ENCODE assay signal across 20 cellular contexts in the genomic region with DNA sequence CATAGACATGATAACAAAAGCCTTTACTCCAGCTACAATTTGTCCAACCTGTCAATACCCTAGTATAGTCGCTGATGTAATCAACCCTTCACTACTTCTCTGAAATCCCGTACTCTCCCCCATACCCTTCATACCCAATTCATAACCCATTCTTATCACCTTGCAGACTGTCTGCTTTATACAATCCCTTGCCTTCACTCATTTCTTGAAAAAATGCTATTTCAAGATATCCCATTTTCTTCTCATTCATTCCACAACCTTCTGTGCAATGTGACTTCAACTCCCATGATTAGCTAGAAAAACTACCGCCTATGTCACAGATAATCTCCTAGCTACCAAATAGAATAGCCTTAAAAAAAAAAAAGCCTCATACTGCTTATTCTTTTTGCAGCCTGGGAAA. TPM values are rescaled to one million over a fixed set of nuclear protein-coding genes. Genes with fewer than 3 reads are reported as not detected.
DNase-seq lines count a peak whose midpoint lies in the region; ATAC-seq and TF ChIP-seq lines count a peak whose summit lies in the region.
"Had no signal": no experiment of that assay in that cellular context is flagged by ENCODE, and none has a peak within 500 bp of the region (broad histone marks: within the 10 kb centered on the region; RNA-seq: fewer than 3 reads in every experiment).

No MANE protein-coding gene starts in this region.

- CTCF ChIA-PET in activated CD8-positive, alpha-beta T cell treated with anti-CD3 and anti-CD28 coated beads for 36 hours (lab: Charles Lee): no interaction called here
- CTCF ChIA-PET in activated CD8-positive, alpha-beta T cell treated with anti-CD3 and anti-CD28 coated beads, Interleukin-2, amount 10 ng/mL, durations not matched to agents 7 days and 5 days (lab: Charles Lee): no interaction called here
- CTCF ChIA-PET in Caco-2 (lab: Charles Lee): interaction anchor here (0.7 kb wide), 1 partner anchor 16 kb away, joined by 4 read pairs; no protein-coding TSS in a partner anchor

- H3K27me3 Mint-ChIP-seq in activated CD8-positive, alpha-beta T cell treated with anti-CD3 and anti-CD28 coated beads for 36 hours: no peaks in the 10 kb centered on the region
- H3K27me3 Mint-ChIP-seq in activated CD8-positive, alpha-beta T cell treated with anti-CD3 and anti-CD28 coated beads, Interleukin-2, amount 10 ng/mL, durations not matched to agents 7 days and 5 days (ENCODE audit: low read depth): no peaks in the 10 kb centered on the region
- H3K27me3 Mint-ChIP-seq in Caco-2 (ENCODE audit: insufficient read depth, unreplicated experiment): no peaks in the 10 kb centered on the region
- no peaks in the 10 kb centered on the region for H3K27me3 Mint-ChIP-seq in activated naive CD8-positive, alpha-beta T cell treated with anti-CD3 and anti-CD28 coated beads, Interleukin-2, amount 50 U/mL, for 24 hours
- H3K27me3 Mint-ChIP-seq in memory B cell: no peaks in the 10 kb centered on the region
- H3K27me3 Mint-ChIP-seq: CD4-positive, alpha-beta memory T cell had no signal

- H3K4me3 ChIP-seq in Caco-2 (ENCODE audit: low read depth, low read length): no peak overlapping the region
- H3K4me3 ChIP-seq: BLaER1 treated with 17β-estradiol and CSF1 and Interleukin-3, amounts not matched to agents 10 nM and 100 nM; GM23338 had no signal

- intact Hi-C loops in activated CD8-positive, alpha-beta T cell treated with anti-CD3 and anti-CD28 coated beads for 36 hours (cut with micrococcal nuclease): no loop called here
- intact Hi-C loops in Caco-2 (cut with micrococcal nuclease; ENCODE audit: unreplicated experiment) (no loop called here), left colon (cut with DNase I, micrococcal nuclease) (no loop called here)

- BruUV-seq in Caco-2 (replicated peaks; lab: Mats Ljungman, UMichigan): no TSS peak

- no peaks in the 10 kb centered on the region for H3K4me1 ChIP-seq in Caco-2

- no peaks in the 10 kb centered on the region for H3K27me3 ChIP-seq in Caco-2 (replicated peaks; ENCODE audit: control insufficient read depth, insufficient read depth, low read length)
- H3K27me3 ChIP-seq: BLaER1 treated with 17β-estradiol and CSF1 and Interleukin-3, amounts not matched to agents 10 nM and 100 nM had no signal

- ATAC-seq in activated CD8-positive, alpha-beta T cell treated with anti-CD3 and anti-CD28 coated beads for 36 hours: no peak
- no peak for ATAC-seq in activated CD8-positive, alpha-beta T cell treated with anti-CD3 and anti-CD28 coated beads, Interleukin-2, amount 10 ng/mL, durations not matched to agents 7 days and 5 days
- ATAC-seq in activated naive CD8-positive, alpha-beta T cell treated with anti-CD3 and anti-CD28 coated beads, Interleukin-2, amount 50 U/mL, for 24 hours: no peak
- no peak for ATAC-seq in memory B cell (ENCODE audit: low read depth)
- no peak for ATAC-seq in left colon
- no peak for ATAC-seq in activated CD4-positive, CD25-positive, alpha-beta regulatory T cell treated with anti-CD3 and anti-CD28 coated beads, Interleukin-2, amount 50 U/mL, for 24 hours
- ATAC-seq: GM23338, Panc1 had no signal

- DNase-seq in activated CD8-positive, alpha-beta T cell treated with anti-CD3 and anti-CD28 coated beads for 36 hours: no peak
- DNase-seq in activated CD8-positive, alpha-beta T cell treated with anti-CD3 and anti-CD28 coated beads, Interleukin-2, amount 10 ng/mL, durations not matched to agents 7 days and 5 days: no peak
- no peak for DNase-seq in Caco-2
- no peak for DNase-seq in activated naive CD8-positive, alpha-beta T cell treated with anti-CD3 and anti-CD28 coated beads, Interleukin-2, amount 50 U/mL, for 24 hours
- no peak for DNase-seq in memory B cell (ENCODE audit: low spot score in 2 of 2)
- DNase-seq in left colon: no peak
- no peak for DNase-seq in NCI-H1436 (lab: John Stamatoyannopoulos, UW)
- DNase-seq: Calu3; CD4-positive, alpha-beta memory T cell; DMS153; HCEC 1CT; NCI-H1092 treated with DMSO at 0.1 percent for 48 hours; NCI-H146; NCI-H2029; NCI-H2227 treated with DMSO at 0.1 percent for 48 hours; NCI-H510A had no signal

- H3K36me3 Mint-ChIP-seq in activated CD8-positive, alpha-beta T cell treated with anti-CD3 and anti-CD28 coated beads for 36 hours (ENCODE audit: low read depth): peaks cover 24% of the 10 kb centered on the region
- peaks cover 47% of the 10 kb centered on the region for H3K36me3 Mint-ChIP-seq in activated CD8-positive, alpha-beta T cell treated with anti-CD3 and anti-CD28 coated beads, Interleukin-2, amount 10 ng/mL, durations not matched to agents 7 days and 5 days (ENCODE audit: low read depth)
- H3K36me3 Mint-ChIP-seq in Caco-2 (ENCODE audit: insufficient read depth, unreplicated experiment) (peaks cover 18% of the 10 kb centered on the region), memory B cell (peaks cover 22% of the 10 kb centered on the region)
- peaks cover 36% of the 10 kb centered on the region for H3K36me3 Mint-ChIP-seq in activated naive CD8-positive, alpha-beta T cell treated with anti-CD3 and anti-CD28 coated beads, Interleukin-2, amount 50 U/mL, for 24 hours (ENCODE audit: low read depth)

- peak overlapping the region; percentile 2 for H3K27ac Mint-ChIP-seq in activated CD8-positive, alpha-beta T cell treated with anti-CD3 and anti-CD28 coated beads for 36 hours
- H3K27ac Mint-ChIP-seq in activated CD8-positive, alpha-beta T cell treated with anti-CD3 and anti-CD28 coated beads, Interleukin-2, amount 10 ng/mL, durations not matched to agents 7 days and 5 days: no peak overlapping the region
- H3K27ac Mint-ChIP-seq in Caco-2 (ENCODE audit: unreplicated experiment) (peak overlapping the region; percentile 40), memory B cell (peak overlapping the region; percentile 17)
- H3K27ac Mint-ChIP-seq in activated naive CD8-positive, alpha-beta T cell treated with anti-CD3 and anti-CD28 coated beads, Interleukin-2, amount 50 U/mL, for 24 hours: peak overlapping the region; percentile 34
- H3K27ac Mint-ChIP-seq: GM23338 had no signal

- H3K4me1 Mint-ChIP-seq in activated CD8-positive, alpha-beta T cell treated with anti-CD3 and anti-CD28 coated beads for 36 hours (ENCODE audit: low read depth): peaks cover 13% of the 10 kb centered on the region
- peaks cover 2% of the 10 kb centered on the region for H3K4me1 Mint-ChIP-seq in activated CD8-positive, alpha-beta T cell treated with anti-CD3 and anti-CD28 coated beads, Interleukin-2, amount 10 ng/mL, durations not matched to agents 7 days and 5 days (ENCODE audit: low read depth)
- H3K4me1 Mint-ChIP-seq in Caco-2 (ENCODE audit: low read depth, unreplicated experiment): peaks cover 6% of the 10 kb centered on the region
- no peaks in the 10 kb centered on the region for H3K4me1 Mint-ChIP-seq in activated naive CD8-positive, alpha-beta T cell treated with anti-CD3 and anti-CD28 coated beads, Interleukin-2, amount 50 U/mL, for 24 hours
- peaks cover 4% of the 10 kb centered on the region for H3K4me1 Mint-ChIP-seq in memory B cell
- H3K4me1 Mint-ChIP-seq: GM23338 had no signal

- no peak for TF ChIP-seq CTCF in activated CD8-positive, alpha-beta T cell treated with anti-CD3 and anti-CD28 coated beads for 36 hours (IDR thresholded peaks at IDR 0.05)
- no peak for TF ChIP-seq CTCF in Caco-2 (IDR thresholded peaks at IDR 0.05; ENCODE audit: insufficient read depth in 1 of 2, low read depth in 1 of 2, low read length in 1 of 2, severe bottlenecking in 1 of 2, unreplicated experiment in 1 of 2)

- no peaks in the 10 kb centered on the region for H3K36me3 ChIP-seq in Caco-2 (ENCODE audit: control insufficient read depth, insufficient read depth, low read length)

- POLR2A ChIA-PET in activated CD8-positive, alpha-beta T cell treated with anti-CD3 and anti-CD28 coated beads for 36 hours (lab: Charles Lee): interaction anchor here (0.8 kb wide), 1 partner anchor 49 kb away, joined by 3 read pairs; a partner anchor contains a TSS
- POLR2A ChIA-PET in activated CD8-positive, alpha-beta T cell treated with anti-CD3 and anti-CD28 coated beads, Interleukin-2, amount 10 ng/mL, durations not matched to agents 7 days and 5 days (lab: Charles Lee): no interaction called here
- POLR2A ChIA-PET in Caco-2 (lab: Charles Lee): no interaction called here

- no peak overlapping the region for H3K4me3 Mint-ChIP-seq in activated CD8-positive, alpha-beta T cell treated with anti-CD3 and anti-CD28 coated beads for 36 hours
- H3K4me3 Mint-ChIP-seq in activated CD8-positive, alpha-beta T cell treated with anti-CD3 and anti-CD28 coated beads, Interleukin-2, amount 10 ng/mL, durations not matched to agents 7 days and 5 days: no peak overlapping the region
- H3K4me3 Mint-ChIP-seq in Caco-2 (ENCODE audit: unreplicated experiment) (no peak overlapping the region), memory B cell (no peak overlapping the region)
- no peak overlapping the region for H3K4me3 Mint-ChIP-seq in activated naive CD8-positive, alpha-beta T cell treated with anti-CD3 and anti-CD28 coated beads, Interleukin-2, amount 50 U/mL, for 24 hours
- H3K4me3 Mint-ChIP-seq: CD4-positive, alpha-beta memory T cell; GM23338 had no signal

- H3K9me3 Mint-ChIP-seq in activated CD8-positive, alpha-beta T cell treated with anti-CD3 and anti-CD28 coated beads for 36 hours: no peaks in the 10 kb centered on the region
- H3K9me3 Mint-ChIP-seq in activated CD8-positive, alpha-beta T cell treated with anti-CD3 and anti-CD28 coated beads, Interleukin-2, amount 10 ng/mL, durations not matched to agents 7 days and 5 days (ENCODE audit: insufficient read depth): no peaks in the 10 kb centered on the region
- H3K9me3 Mint-ChIP-seq in Caco-2 (ENCODE audit: unreplicated experiment) (no peaks in the 10 kb centered on the region), memory B cell (no peaks in the 10 kb centered on the region)
- H3K9me3 Mint-ChIP-seq in activated naive CD8-positive, alpha-beta T cell treated with anti-CD3 and anti-CD28 coated beads, Interleukin-2, amount 50 U/mL, for 24 hours: no peaks in the 10 kb centered on the region
- H3K9me3 Mint-ChIP-seq: CD4-positive, alpha-beta memory T cell; GM23338 had no signal

- H3K9me3 ChIP-seq in Caco-2: no peaks in the 10 kb centered on the region
- H3K9me3 ChIP-seq: BLaER1 treated with 17β-estradiol and CSF1 and Interleukin-3, amounts not matched to agents 10 nM and 100 nM had no signal

RNA-seq across cellular contexts. Expression of a gene that starts 49.5 kb away (rescaled TPM):
- total RNA-seq in activated CD8-positive, alpha-beta T cell treated with anti-CD3 and anti-CD28 coated beads for 36 hours: 10 to 100 TPM; 56.6 to 63.6 TPM
- total RNA-seq in activated CD8-positive, alpha-beta T cell treated with anti-CD3 and anti-CD28 coated beads, Interleukin-2, amount 10 ng/mL, durations not matched to agents 7 days and 5 days: 10 to 100 TPM; 57.2 to 58.4 TPM
- total RNA-seq in Caco-2 (2022): 39.2 and 41.5 TPM in 2 replicates
- 10 to 100 TPM; 48.7 to 55.6 TPM for total RNA-seq in left colon
